In the genomic region with DNA sequence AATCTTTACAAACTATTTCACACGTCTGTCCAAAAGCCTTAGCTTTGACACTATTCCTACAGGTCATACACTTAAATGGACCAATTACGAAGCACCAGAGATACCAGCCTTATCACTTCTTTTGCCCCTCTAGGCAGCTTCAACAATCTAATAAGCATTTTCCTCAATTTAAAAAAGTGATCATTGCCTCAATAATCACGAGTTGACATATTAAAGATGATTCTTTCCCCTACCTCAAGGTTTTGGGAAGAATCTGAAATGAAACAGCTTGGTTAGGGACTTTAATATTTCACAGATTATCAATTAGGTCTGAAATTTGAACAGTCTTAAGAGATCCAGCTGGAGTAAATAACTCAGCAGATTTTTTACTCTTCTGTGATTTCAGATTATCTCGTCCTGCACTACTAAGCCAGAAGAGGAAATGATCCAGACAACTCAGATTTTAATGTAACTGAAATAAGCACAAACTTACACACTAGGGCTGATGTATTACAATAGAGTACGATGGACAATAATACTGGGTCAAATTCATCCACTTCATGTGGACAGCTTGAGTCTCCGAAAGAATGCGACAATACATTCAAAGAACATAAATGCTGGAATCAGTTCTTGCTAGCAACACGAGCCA, we compare ENCODE assay signal across 11 cellular contexts. TPM values are rescaled to one million over a fixed set of nuclear protein-coding genes. Genes with fewer than 3 reads are reported as not detected.
DNase-seq lines count a peak whose midpoint lies in the region; ATAC-seq and TF ChIP-seq lines count a peak whose summit lies in the region.
"Had no signal": no experiment of that assay in that cellular context is flagged by ENCODE, and none has a peak within 500 bp of the region (broad histone marks: within the 10 kb centered on the region; RNA-seq: fewer than 3 reads in every experiment).

No MANE protein-coding gene starts in this region.

- H4K20me1 ChIP-seq in BLaER1 = peaks cover 100% of the 10 kb centered on the region

- H3K4me2 ChIP-seq in BLaER1 = peak overlapping the region; percentile 67
- no peak overlapping the region for H3K4me2 ChIP-seq in mesendoderm (ENCODE audit: low read length)

- no CpG with 5 or more reads among the region's 8 CpGs for WGBS in mesendoderm (ENCODE audit: extremely low coverage, insufficient coverage, low lambda C conversion rate)

- no peak overlapping the region for H2AK5ac ChIP-seq in mesendoderm (ENCODE audit: low read length)

- no peak overlapping the region for H3K4ac ChIP-seq in mesendoderm (ENCODE audit: low read depth, low read length)

- DNase-seq in WERI-Rb-1 = no peak
- peak; percentile 66 for DNase-seq in mesendoderm
- no peak for DNase-seq in NK-92 treated with Interleukin-12 subunit alpha and Interleukin-12 subunit beta, amount 100 ng/mL, for 24 hours (lab: John Stamatoyannopoulos, UW)
- no peak for DNase-seq in NCI-H1105 (lab: John Stamatoyannopoulos, UW)
- no peak for DNase-seq in mucosa of gallbladder (ENCODE audit: low spot score)
- DNase-seq: NCI-H446 treated with DMSO at 0.1 percent for 48 hours had no signal

- no peaks in the 10 kb centered on the region for H3K27me3 ChIP-seq in BLaER1
- H3K27me3 ChIP-seq in WERI-Rb-1 (ENCODE audit: insufficient read depth, low read depth, severe bottlenecking) = no peaks in the 10 kb centered on the region
- no peaks in the 10 kb centered on the region for H3K27me3 ChIP-seq in mesendoderm (ENCODE audit: insufficient read depth, low read length, poor library complexity)
- H3K27me3 ChIP-seq: neutrophil had no signal

- no peak overlapping the region for H2BK5ac ChIP-seq in mesendoderm (ENCODE audit: low read length)

- H3K9ac ChIP-seq in BLaER1 (peak overlapping the region; percentile 28; the same call in 1 of the 2 replicates), mesendoderm (ENCODE audit: low read length) (peak overlapping the region; percentile 2)

- H3K36me3 ChIP-seq in BLaER1 (no peaks in the 10 kb centered on the region; the same call in 1 of the 2 replicates), WERI-Rb-1 (no peaks in the 10 kb centered on the region), mesendoderm (ENCODE audit: control insufficient read depth, insufficient read depth, low read length) (no peaks in the 10 kb centered on the region)
- H3K36me3 ChIP-seq: neutrophil had no signal

- H4K8ac ChIP-seq in mesendoderm (ENCODE audit: low read depth, low read length) = no peak overlapping the region

- H3K27ac ChIP-seq in BLaER1 (peak overlapping the region; percentile 21; the same call in 1 of the 2 replicates), WERI-Rb-1 (peak overlapping the region; percentile 83), mesendoderm (ENCODE audit: low read depth, low read length) (peak overlapping the region; percentile 57)
- H3K27ac ChIP-seq: neutrophil had no signal

- H3K9me3 ChIP-seq in BLaER1 (no peaks in the 10 kb centered on the region), WERI-Rb-1 (ENCODE audit: severe bottlenecking) (no peaks in the 10 kb centered on the region)
- H3K9me3 ChIP-seq: neutrophil had no signal

- peaks cover 81% of the 10 kb centered on the region for H3K79me2 ChIP-seq in mesendoderm (ENCODE audit: control insufficient read depth, insufficient read depth, low read length)

- H3K4me3 ChIP-seq in BLaER1 (no peak overlapping the region), WERI-Rb-1 (ENCODE audit: low read depth, low read length) (peak overlapping the region; percentile 30), mesendoderm (ENCODE audit: low read length) (no peak overlapping the region)

- H3K79me1 ChIP-seq in mesendoderm (ENCODE audit: low read length) = peaks cover 2% of the 10 kb centered on the region

- no peak overlapping the region for H4K5ac ChIP-seq in mesendoderm (ENCODE audit: low read length)

- no peak overlapping the region for H2BK120ac ChIP-seq in mesendoderm (ENCODE audit: low read depth, low read length)

- no peak for TF ChIP-seq CTCF in WERI-Rb-1 (IDR thresholded peaks at IDR 0.05; ENCODE audit: low read depth, low read length)

- ATAC-seq in GM18868 (IDR thresholded peaks at IDR 0.05; ENCODE audit: unreplicated experiment) = peak; percentile 27
- no peak for ATAC-seq in GM18858 (IDR thresholded peaks at IDR 0.05; ENCODE audit: unreplicated experiment)
- ATAC-seq: SK-N-SH treated with all-trans-retinoic acid at 6 μM for 48 hours had no signal

- H3K4me1 ChIP-seq in BLaER1 = peaks cover 64% of the 10 kb centered on the region
- H3K4me1 ChIP-seq in mesendoderm (ENCODE audit: control insufficient read depth, low read depth, low read length) = peaks cover 22% of the 10 kb centered on the region

- H2BK15ac ChIP-seq in mesendoderm (replicated peaks; ENCODE audit: low read depth) = no peak overlapping the region

- H3K56ac ChIP-seq in mesendoderm (ENCODE audit: low read length) = peak overlapping the region; percentile 40

- peak overlapping the region; percentile 18 for H3K18ac ChIP-seq in mesendoderm (ENCODE audit: low read length)

- no peak overlapping the region for H3K23ac ChIP-seq in mesendoderm (ENCODE audit: low read length)

RNA-seq across cellular contexts. Expression of a gene that starts 15.9 kb away (rescaled TPM):
- 254 TPM for polyA plus RNA-seq in mesendoderm (2013, experiment 1 of 2)
- polyA plus RNA-seq in mesendoderm (2013, experiment 2 of 2) = 243 TPM
- 80.5 TPM for total RNA-seq in mucosa of gallbladder

RNA-seq across cellular contexts. Expression of a gene that starts 41.5 kb away (rescaled TPM):
- polyA plus RNA-seq in mesendoderm (2013, experiment 1 of 2) = 149 TPM
- 153 TPM for polyA plus RNA-seq in mesendoderm (2013, experiment 2 of 2)
- total RNA-seq in mucosa of gallbladder = 51.9 TPM

RNA-seq across cellular contexts. Expression of a gene that starts 48.1 kb away (rescaled TPM):
- polyA plus RNA-seq in mesendoderm (2013, experiment 1 of 2) = 40.3 TPM
- polyA plus RNA-seq in mesendoderm (2013, experiment 2 of 2) = 39.3 TPM
- total RNA-seq in mucosa of gallbladder = 393 TPM

Comparison
In these comparisons a context has a peak if more than half of its experiments do, and no peak if none do; other contexts are left out.
1. H3K27ac ChIP-seq: peak in every context shown above with its lines; median percentile 83 in WERI-Rb-1; 57 in mesendoderm; 21 in BLaER1.